Comparison of ENCODE assay signal across 8 cellular contexts in genomic region chr19:5804516-5805464, GRCh38. TPM values are rescaled to one million over a fixed set of nuclear protein-coding genes. Genes with fewer than 3 reads are reported as not detected.
A peak's percentile ranks its signal among the peaks of the same experiment; 100 is the strongest.
DNase-seq lines count a peak whose midpoint lies in the region; ATAC-seq and TF ChIP-seq lines count a peak whose summit lies in the region.

NRTN (plus strand) TSS chr19:5805067; CDS start chr19:5824166, 19,099 bp downstream.

- H3K4me3 ChIP-seq in hepatocyte: peak within 1 kb of the TSS; percentile 33

- DNase-seq in GM10266 (ENCODE audit: extremely low spot score): peak; percentile 92
- DNase-seq in NCI-H774 (lab: John Stamatoyannopoulos, UW): peak; percentile 33
- DNase-seq in activated gamma-delta T cell (lab: John Stamatoyannopoulos, UW): peak; percentile 34
- DNase-seq in hepatocyte (ENCODE audit: low spot score): peak; percentile 75
- peak; percentile 53 for DNase-seq in stimulated activated CD4-positive, alpha-beta T cell treated with anti-CD3 and anti-CD28 coated beads, Interleukin-2, amount 100 ng/mL, for 4 hours (ENCODE audit: low read depth)
- DNase-seq in NCI-H1092 (lab: John Stamatoyannopoulos, UW): no peak

- no peaks in the 10 kb centered on the region for H4K20me1 ChIP-seq in hepatocyte (ENCODE audit: insufficient read depth, poor library complexity, severe bottlenecking)

- no peaks in the 10 kb centered on the region for H3K9me2 ChIP-seq in hepatocyte (replicated peaks; ENCODE audit: insufficient read depth)

- 4% methylated on average over 36 of the region's 107 CpGs for WGBS in hepatocyte (ENCODE audit: low lambda C conversion rate, missing lambda C conversion rate)

- no peaks in the 10 kb centered on the region for H3K79me2 ChIP-seq in hepatocyte

- TF ChIP-seq CTCF in GM10266 (IDR thresholded peaks at IDR 0.05; ENCODE audit: control insufficient read depth, insufficient read depth, low read depth, missing control alignments) (no peak), hepatocyte (IDR thresholded peaks at IDR 0.05; ENCODE audit: poor library complexity) (no peak)

- H3K27ac ChIP-seq in hepatocyte: no peak within 1 kb of the TSS

- peaks cover 21% of the 10 kb centered on the region for H3K4me1 ChIP-seq in hepatocyte (ENCODE audit: insufficient read depth)

- ATAC-seq in HG02588 (IDR thresholded peaks at IDR 0.05; ENCODE audit: unreplicated experiment) (no peak), GM21515 (IDR thresholded peaks at IDR 0.05; ENCODE audit: unreplicated experiment) (no peak)

- no peaks in the 10 kb centered on the region for H3K36me3 ChIP-seq in hepatocyte (replicated peaks; ENCODE audit: insufficient read depth, low read depth)

- H3K9me3 ChIP-seq in hepatocyte (ENCODE audit: low read depth): no peaks in the 10 kb centered on the region

- H2AFZ ChIP-seq in hepatocyte: peak within 1 kb of the TSS; percentile 71

- H3K27me3 ChIP-seq in hepatocyte: no peaks in the 10 kb centered on the region

- H3K4me2 ChIP-seq in hepatocyte: peak within 1 kb of the TSS; percentile 91

RNA-seq across cellular contexts. Expression of gene NRTN, which starts in this region (rescaled TPM):
- 2.7 and 5.6 TPM in 2 replicates for total RNA-seq in hepatocyte
- 31.1 and 35.6 TPM in 2 replicates for polyA plus RNA-seq in hepatocyte
